In the genomic region with DNA sequence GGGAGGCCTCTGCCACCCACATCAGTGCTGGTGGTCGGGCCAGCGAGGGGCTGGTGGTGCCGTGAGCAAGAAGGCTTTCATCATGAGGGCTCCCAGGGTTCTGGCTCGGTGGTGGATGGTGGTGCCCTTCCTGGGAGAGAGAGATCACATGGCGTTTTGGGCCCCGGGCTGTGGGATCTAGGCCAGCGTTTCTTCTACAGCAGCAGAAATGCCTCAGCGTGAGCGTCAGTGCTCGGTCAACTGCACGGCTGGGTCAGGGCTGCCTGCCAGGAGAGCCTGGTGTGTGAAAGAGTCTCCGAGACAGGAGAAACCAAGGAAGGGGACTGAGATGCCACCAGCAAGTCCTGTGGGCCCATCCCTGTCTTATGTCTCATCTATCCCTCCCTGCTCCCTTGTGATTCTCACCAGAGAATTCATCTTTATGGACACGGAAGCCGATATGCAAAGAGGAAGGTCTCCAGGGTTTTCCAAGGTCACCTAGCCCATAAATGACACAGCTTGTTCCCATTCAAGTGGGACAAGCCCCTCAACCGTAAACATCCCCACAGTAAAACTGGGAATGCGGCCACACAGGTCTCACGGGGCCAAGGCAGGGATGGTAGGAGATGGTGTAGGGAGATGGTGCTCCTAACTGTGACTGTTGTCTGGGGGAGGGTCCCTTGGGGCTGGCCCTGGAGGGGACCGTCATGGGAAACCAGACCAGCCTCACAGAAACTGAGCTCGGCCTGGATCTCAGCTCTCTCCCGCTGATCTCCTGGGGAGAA, we compare ENCODE assay signal across 17 cellular contexts.
DNase-seq lines count a peak whose midpoint lies in the region; ATAC-seq and TF ChIP-seq lines count a peak whose summit lies in the region.
"Had no signal": no experiment of that assay in that cellular context is flagged by ENCODE, and none has a peak within 500 bp of the region (broad histone marks: within the 10 kb centered on the region; RNA-seq: fewer than 3 reads in every experiment).

No MANE protein-coding gene starts in this region.

- intact Hi-C loops in sigmoid colon (cut with DNase I), result loop anchor here (5.0 kb wide), 1 partner anchor 84 kb away; no protein-coding TSS in a partner anchor

- H3K27me3 ChIP-seq in sigmoid colon, result no peaks in the 10 kb centered on the region

- no peak overlapping the region for H3K4me3 ChIP-seq in choroid plexus epithelial cell (ENCODE audit: low read depth, low read length)
- H3K4me3 ChIP-seq in sigmoid colon, result no peak overlapping the region
- H3K4me3 ChIP-seq: GM23248, hepatocyte had no signal

- TF ChIP-seq CTCF in choroid plexus epithelial cell (conservative IDR thresholded peaks at IDR 0.05; ENCODE audit: low read depth, low read length) (no peak), sigmoid colon (IDR thresholded peaks at IDR 0.05) (no peak)

- no peak for TF ChIP-seq POLR2A in sigmoid colon (IDR thresholded peaks at IDR 0.05)

- no peak for TF ChIP-seq EP300 in sigmoid colon (IDR thresholded peaks at IDR 0.05)

- peak overlapping the region in 2 of 4 donors; percentile 30 to 45 for H3K27ac ChIP-seq in sigmoid colon
- H3K27ac ChIP-seq: GM23248, hepatocyte had no signal

- in situ Hi-C loops in G401 (cut with HindIII; ENCODE audit: low sequenced_read_pairs), result no loop called here

- H3K36me3 ChIP-seq in sigmoid colon, result no peaks in the 10 kb centered on the region

- DNase-seq in G401 (ENCODE audit: low spot score) (peak; percentile 22), choroid plexus epithelial cell (ENCODE audit: low read depth) (peak; percentile 16), hypothalamus (lab: John Stamatoyannopoulos, UW) (peak in 41 of 51 donors; percentile 21 to 92 (median 65)), sigmoid colon (peak; percentile 90), NCI-H226 (no peak), HK-2 (ENCODE audit: unreplicated experiment) (no peak)
- no peak for DNase-seq in stimulated activated CD4-positive, alpha-beta T cell treated with anti-CD3 and anti-CD28 coated beads, Interleukin-4, amount 100 ng/mL, for 4 hours
- DNase-seq: activated T-cell treated with anti-CD3 and anti-CD28 coated beads for 4 hours; amniotic stem cell; endodermal cell; GM23248; NCI-H345; stimulated activated CD4-positive, alpha-beta T cell treated with anti-CD3 and anti-CD28 coated beads, Interleukin-2, amount 100 ng/mL, for 48 hours; stimulated activated naive CD4-positive, alpha-beta T cell treated with Interleukin-2 at 50 U/mL for 16 hours had no signal

- ATAC-seq in HG03095 (IDR thresholded peaks at IDR 0.05; ENCODE audit: unreplicated experiment), result no peak
- ATAC-seq: activated CD4-positive, CD25-positive, alpha-beta regulatory T cell treated with anti-CD3 and anti-CD28 coated beads, Interleukin-2, amount 50 U/mL, for 24 hours had no signal

- no peaks in the 10 kb centered on the region for H3K9me3 ChIP-seq in sigmoid colon

- WGBS in sigmoid colon, 2 donors, result 50 to 63% methylated on average over 20 of the region's 20 CpGs

- peaks cover 0 to 30% (median 24%) of the 10 kb centered on the region in 4 donors for H3K4me1 ChIP-seq in sigmoid colon

Comparison
In these comparisons a context has a peak if more than half of its experiments do, and no peak if none do; other contexts are left out.
1. DNase-seq: peak in G401 (single experiment), choroid plexus epithelial cell (single experiment), hypothalamus (41 of 51) and sigmoid colon (single experiment); none in NCI-H226 (single experiment), stimulated activated CD4-positive, alpha-beta T cell treated with anti-CD3 and anti-CD28 coated beads, Interleukin-4, amount 100 ng/mL, for 4 hours (0 of 2) and HK-2 (single experiment).